Comparison of ENCODE assay signal across 16 cellular contexts in the genomic region with DNA sequence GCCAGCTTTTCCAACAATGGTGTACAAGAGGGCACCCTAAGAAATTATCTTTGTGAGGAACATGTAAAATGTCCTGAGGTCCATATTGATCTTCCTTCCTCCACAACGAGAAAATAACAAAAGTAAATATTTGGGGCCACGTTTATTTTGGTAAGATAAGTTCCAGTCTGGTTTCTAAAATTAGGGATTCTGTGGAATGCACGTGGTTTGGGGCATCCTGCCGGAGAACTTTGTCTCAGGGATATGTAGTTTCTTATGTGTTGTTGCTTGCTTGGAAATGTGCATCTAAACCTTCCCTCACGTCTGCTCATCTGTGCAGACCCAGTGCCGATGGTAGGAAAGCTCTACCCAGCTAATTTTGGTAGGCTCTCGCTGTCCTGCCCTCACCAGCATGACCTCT.
DNase-seq lines count a peak whose midpoint lies in the region; FAIRE-seq and TF ChIP-seq lines count a peak whose summit lies in the region.
"Had no signal": no experiment of that assay in that cellular context is flagged by ENCODE, and none has a peak within 500 bp of the region (broad histone marks: within the 10 kb centered on the region; RNA-seq: fewer than 3 reads in every experiment).

No MANE protein-coding gene starts in this region.

- no peak overlapping the region for H4K8ac ChIP-seq in H1 (ENCODE audit: extremely low read depth, insufficient read depth, low read length)

- TF ChIP-seq CTCF in Loucy (conservative IDR thresholded peaks at IDR 0.05; ENCODE audit: low read length), result no peak
- TF ChIP-seq CTCF in H1 (IDR thresholded peaks at IDR 0.05; ENCODE audit: control extremely low read depth in 1 of 3, insufficient read depth in 1 of 3, low read depth in 1 of 3, low read length in 3 of 3), result no peak
- TF ChIP-seq CTCF in testis (IDR thresholded peaks at IDR 0.05), result no peak

- H3K79me1 ChIP-seq in H1 (ENCODE audit: low read depth, low read length), result peaks cover 3% of the 10 kb centered on the region

- H3K9ac ChIP-seq in Loucy (ENCODE audit: low read depth, low read length, poor library complexity, severe bottlenecking) (peak overlapping the region; percentile 59), H1 (replicated peaks in 1 of 4; ENCODE audit: extremely low read depth in 1 of 4, low read depth in 3 of 4, low read length in 3 of 4) (no peak overlapping the region), muscle layer of colon (ENCODE audit: low read length) (no peak overlapping the region)

- no peak for TF ChIP-seq RAD21 in H1 (IDR thresholded peaks at IDR 0.05 in 1 of 2, conservative IDR thresholded peaks at IDR 0.05 in 1 of 2; ENCODE audit: low read depth in 2 of 2, low read length in 2 of 2)

- H3K36me3 ChIP-seq in Loucy (ENCODE audit: insufficient read depth, low read length) (no peaks in the 10 kb centered on the region), H1 (ENCODE audit: control insufficient read depth in 2 of 4, insufficient read depth in 4 of 4, low read length in 3 of 4) (no peaks in the 10 kb centered on the region), muscle layer of colon (ENCODE audit: insufficient read depth, low read length) (no peaks in the 10 kb centered on the region), testis (ENCODE audit: low read depth, missing control alignments) (no peaks in the 10 kb centered on the region)

- no peak overlapping the region for H2AK5ac ChIP-seq in H1 (ENCODE audit: low read depth, low read length)

- H3K14ac ChIP-seq in H1 (ENCODE audit: insufficient read length), result no peak overlapping the region

- no peaks in the 10 kb centered on the region for H3K9me2 ChIP-seq in Loucy (replicated peaks; ENCODE audit: low read depth, low read length)

- DNase-seq in H1 (ENCODE audit: low read depth in 1 of 2, low spot score in 2 of 2), result no peak
- DNase-seq in testis, result no peak
- no peak for DNase-seq in NCI-H82 treated with DMSO at 0.1 percent for 48 hours (lab: John Stamatoyannopoulos, UW; ENCODE audit: unreplicated experiment)
- no peak for DNase-seq in occipital lobe (lab: John Stamatoyannopoulos, UW)
- no peak for DNase-seq in cortex of kidney (lab: John Stamatoyannopoulos, UW)
- no peak for DNase-seq in DMS53 treated with DMSO at 0.1 percent for 48 hours (lab: John Stamatoyannopoulos, UW; ENCODE audit: unreplicated experiment)
- DNase-seq: activated CD4-positive, alpha-beta T cell treated with anti-CD3 and anti-CD28 coated beads for 4 hours; activated naive CD4-positive, alpha-beta T cell treated with anti-CD3 and anti-CD28 coated beads, Interleukin-2, amount 50 U/mL, for 16 hours; kidney; NCI-H82; stimulated activated CD4-positive, alpha-beta T cell treated with anti-CD3 and anti-CD28 coated beads, Interleukin-2, amount 100 ng/mL, for 24 hours; T-helper 17 cell had no signal

- H3K9me3 ChIP-seq in Loucy (ENCODE audit: insufficient read depth, low read depth, low read length), result no peaks in the 10 kb centered on the region
- H3K9me3 ChIP-seq in H1 (ENCODE audit: insufficient read depth in 2 of 2, low read depth in 1 of 2, low read length in 1 of 2), result no peaks in the 10 kb centered on the region
- no peaks in the 10 kb centered on the region for H3K9me3 ChIP-seq in muscle layer of colon (ENCODE audit: low read length)
- no peaks in the 10 kb centered on the region for H3K9me3 ChIP-seq in testis

- H3K4me3 ChIP-seq in Loucy (ENCODE audit: low read length, poor library complexity, severe bottlenecking) (no peak overlapping the region), H1 (ENCODE audit: extremely low read depth in 1 of 4, insufficient read depth in 2 of 4, low read depth in 3 of 4, low read length in 4 of 4) (no peak overlapping the region), muscle layer of colon (ENCODE audit: low read depth in 1 of 2, low read length in 2 of 2) (no peak overlapping the region), testis (no peak overlapping the region)

- H3K4me1 ChIP-seq in Loucy (ENCODE audit: insufficient read depth, low read length, poor library complexity, severe bottlenecking), result peaks cover 63% of the 10 kb centered on the region
- H3K4me1 ChIP-seq in H1 (replicated peaks in 1 of 4; ENCODE audit: control insufficient read depth in 3 of 4, insufficient read depth in 4 of 4, low read length in 3 of 4), result 0 out of 7 replicates have a peak, but pooled peaks cover 0 to 1% (median 0%) of the 10 kb centered on the region in 4 experiments
- H3K4me1 ChIP-seq in muscle layer of colon (ENCODE audit: insufficient read depth, low read length), result peaks cover 34% of the 10 kb centered on the region
- peaks cover 36% of the 10 kb centered on the region for H3K4me1 ChIP-seq in testis

- H2AFZ ChIP-seq in Loucy (ENCODE audit: low read length) (no peak overlapping the region), H1 (ENCODE audit: low read length) (no peak overlapping the region)

- WGBS in H1 (ENCODE audit: extremely low coverage in 1 of 2, insufficient coverage in 1 of 2, insufficient read length in 1 of 2, insufficient replicate concordance in 2 of 2, low coverage in 1 of 2, low lambda C conversion rate in 2 of 2, missing lambda C conversion rate in 1 of 2), 2 experiments, result 91% methylated on average over 7 of the region's 7 CpGs; no CpG with 5 or more reads in 1 of the 2 experiments
- WGBS in testis, 2 donors, result 46 to 51% methylated on average over 7 of the region's 7 CpGs

- CTCF ChIA-PET in H1 (lab: Charles Lee; ENCODE audit: partially characterized antibody), result interaction anchor here (0.6 to 5.2 kb wide), 5 partner anchors 14 to 42 kb away, joined by 3 to 21 read pairs (median 4); no protein-coding TSS in a partner anchor

- no peak overlapping the region for H3K4me2 ChIP-seq in Loucy (ENCODE audit: low read depth, low read length, poor library complexity, severe bottlenecking)
- H3K4me2 ChIP-seq in H1 (ENCODE audit: insufficient read depth in 1 of 2, low read depth in 2 of 2, low read length in 2 of 2), result no peak overlapping the region

- no peak overlapping the region for H3K4ac ChIP-seq in H1 (replicated peaks; ENCODE audit: insufficient read length, low read depth, low read length)

- no peak overlapping the region for H4K91ac ChIP-seq in H1 (replicated peaks; ENCODE audit: insufficient read length, low read length)

- H3K27ac ChIP-seq in H1 (ENCODE audit: low read depth, low read length) (no peak overlapping the region), muscle layer of colon (ENCODE audit: low read depth, low read length) (peak overlapping the region; percentile 15), testis (peak overlapping the region; percentile 52 to 79)
- H3K27ac ChIP-seq: RWPE1 had no signal

- H3K23me2 ChIP-seq in H1 (ENCODE audit: low read depth, low read length), result no peaks in the 10 kb centered on the region; the same call in 1 of the 2 replicates

- no peak for TF ChIP-seq EP300 in H1 (IDR thresholded peaks at IDR 0.05; ENCODE audit: borderline replicate concordance in 1 of 2, low read depth in 2 of 2, low read length in 2 of 2)

- TF ChIP-seq POLR2A in H1 (IDR thresholded peaks at IDR 0.05; ENCODE audit: control extremely low read depth in 1 of 2, low read depth in 2 of 2, low read length in 2 of 2) (no peak), testis (IDR thresholded peaks at IDR 0.05) (no peak)

- H3K27me3 ChIP-seq in Loucy (ENCODE audit: insufficient read depth, low read length, poor library complexity, severe bottlenecking), result no peaks in the 10 kb centered on the region
- H3K27me3 ChIP-seq in H1 (replicated peaks in 1 of 4; ENCODE audit: control insufficient read depth in 3 of 4, extremely low read depth in 1 of 4, insufficient read depth in 3 of 4, low read length in 3 of 4), result no peaks in the 10 kb centered on the region
- H3K27me3 ChIP-seq in muscle layer of colon (ENCODE audit: control insufficient read depth in 1 of 2, insufficient read depth in 2 of 2, low read length in 2 of 2), result no peaks in the 10 kb centered on the region
- H3K27me3 ChIP-seq in testis, result no peaks in the 10 kb centered on the region

- no peak overlapping the region for H3K23ac ChIP-seq in H1 (ENCODE audit: insufficient read length)

- H3K18ac ChIP-seq in H1 (ENCODE audit: extremely low read depth, low read length), result no peak overlapping the region

- H3K79me2 ChIP-seq in Loucy (ENCODE audit: insufficient read depth, low read length) (no peaks in the 10 kb centered on the region), H1 (ENCODE audit: control insufficient read depth in 1 of 2, insufficient read depth in 2 of 2, low read length in 2 of 2) (no peaks in the 10 kb centered on the region)

- peak overlapping the region; percentile 65; the same call in 1 of the 2 replicates for H2BK15ac ChIP-seq in H1 (ENCODE audit: low read length)

- 0 out of 2 replicates have a peak overlapping the region, but pooled peaks have one; percentile 12 for H2BK5ac ChIP-seq in H1 (ENCODE audit: low read depth, low read length)

- no peak overlapping the region for H3K56ac ChIP-seq in H1 (replicated peaks; ENCODE audit: insufficient read length, low read depth, low read length)

- H4K20me1 ChIP-seq in Loucy (ENCODE audit: insufficient read depth, low read length, poor library complexity, severe bottlenecking), result no peaks in the 10 kb centered on the region
- H4K20me1 ChIP-seq in H1 (replicated peaks in 1 of 2; ENCODE audit: control insufficient read depth in 1 of 2, insufficient read depth in 2 of 2, low read length in 2 of 2), result no peaks in the 10 kb centered on the region

- no peaks in the 10 kb centered on the region for H3F3A ChIP-seq in Loucy (ENCODE audit: low read depth)

- FAIRE-seq in H1 (lab: Jason Lieb, UNC), result no peak
- FAIRE-seq: kidney, urothelium cell line had no signal

- H2BK12ac ChIP-seq in H1 (ENCODE audit: low read depth, low read length), result no peak overlapping the region

- H2BK120ac ChIP-seq in H1 (replicated peaks; ENCODE audit: low read depth, low read length), result no peak overlapping the region

- POLR2A ChIA-PET in H1 (lab: Charles Lee; ENCODE audit: partially characterized antibody), result interaction anchor here (1.4 kb wide), 1 partner anchor 26 kb away, joined by 3 read pairs; no protein-coding TSS in a partner anchor

- no peak overlapping the region for H2BK20ac ChIP-seq in H1 (ENCODE audit: low read length)

- intact Hi-C loops in testis (cut with DNase I; ENCODE audit: low total_unique reads), result no loop called here

- H4K5ac ChIP-seq in H1 (ENCODE audit: insufficient read length, low read depth, low read length), result no peak overlapping the region

TF ChIP-seq in H1, 55 proteins besides CTCF, POLR2A, EP300 and RAD21 (continues in another document):
- TF ChIP-seq POU5F1 (IDR thresholded peaks at IDR 0.05; ENCODE audit: low read depth, low read length) (no peak), GABPA (IDR thresholded peaks at IDR 0.05; ENCODE audit: borderline replicate concordance, insufficient read depth, low read length) (no peak), CEBPB (IDR thresholded peaks at IDR 0.05; ENCODE audit: low read depth, low read length) (no peak), NRF1 (IDR thresholded peaks at IDR 0.05; ENCODE audit: low read depth, low read length) (no peak), TAF1 (IDR thresholded peaks at IDR 0.05; ENCODE audit: low read depth, low read length) (no peak), CREB1 (IDR thresholded peaks at IDR 0.05) (no peak)
- TF ChIP-seq, protein P1, sequence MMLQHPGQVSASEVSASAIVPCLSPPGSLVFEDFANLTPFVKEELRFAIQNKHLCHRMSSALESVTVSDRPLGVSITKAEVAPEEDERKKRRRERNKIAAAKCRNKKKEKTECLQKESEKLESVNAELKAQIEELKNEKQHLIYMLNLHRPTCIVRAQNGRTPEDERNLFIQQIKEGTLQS (IDR thresholded peaks at IDR 0.05; ENCODE audit: insufficient read depth, low read depth, low read length), result no peak
